In genomic region chr12:89947437-89948265, GRCh38 we compare ENCODE assay signal across 8 cellular contexts.
DNase-seq lines count a peak whose midpoint lies in the region; ATAC-seq, FAIRE-seq and TF ChIP-seq lines count a peak whose summit lies in the region.

No MANE protein-coding gene starts in this region.

- H3K4me3 Mint-ChIP-seq in naive B cell = peak overlapping the region in 4 of 8 donors; percentile 6 to 81 (median 34)

- DNase-seq in AG10803 (ENCODE audit: low read depth) (peak; percentile 88), LHCN-M2 (ENCODE audit: low read depth) (peak; percentile 94), naive B cell (no peak), GM19238 (ENCODE audit: insufficient read length, low spot score) (no peak), head of caudate nucleus (no peak), Karpas-422 (no peak)
- no peak for DNase-seq in stimulated activated CD8-positive, alpha-beta memory T cell treated with anti-CD3 and anti-CD28 coated beads, Interleukin-4, amount 100 ng/mL, for 48 hours

- no peaks in the 10 kb centered on the region for H3K36me3 Mint-ChIP-seq in naive B cell

- ATAC-seq in naive B cell (ENCODE audit: low read depth in 2 of 2) = no peak

- peaks cover 0 to 1% (median 0%) of the 10 kb centered on the region in 7 donors for H3K9me3 Mint-ChIP-seq in naive B cell

- no peak overlapping the region for H3K4me2 ChIP-seq in Karpas-422 (ENCODE audit: low read depth, low read length, poor library complexity, severe bottlenecking)

- no peaks in the 10 kb centered on the region for H3K27me3 ChIP-seq in Karpas-422 (ENCODE audit: low read length)

- no peaks in the 10 kb centered on the region for H4K20me1 ChIP-seq in Karpas-422 (ENCODE audit: insufficient read depth, low read depth, low read length)

- H3K9me2 ChIP-seq in Karpas-422 (replicated peaks; ENCODE audit: insufficient read depth, low read length) = no peaks in the 10 kb centered on the region

- no peaks in the 10 kb centered on the region for H3K27me3 Mint-ChIP-seq in naive B cell

- peak overlapping the region; percentile 49 for H3K4me3 ChIP-seq in AG10803 (ENCODE audit: low read length)
- no peak overlapping the region for H3K4me3 ChIP-seq in Karpas-422 (ENCODE audit: low read length)

- H3K79me2 ChIP-seq in Karpas-422 (ENCODE audit: low read length) = no peaks in the 10 kb centered on the region

- no peak overlapping the region for H3K9ac ChIP-seq in Karpas-422 (ENCODE audit: low read length)

- no peaks in the 10 kb centered on the region for H3K4me1 ChIP-seq in Karpas-422 (ENCODE audit: low read length)

- TF ChIP-seq CTCF in AG10803 (conservative IDR thresholded peaks at IDR 0.05; ENCODE audit: low read length) = no peak

- no peaks in the 10 kb centered on the region for H3K36me3 ChIP-seq in Karpas-422 (ENCODE audit: insufficient read depth, low read length)

- intact Hi-C loops in head of caudate nucleus (cut with DNase I) = no loop called here

- FAIRE-seq in colon (lab: Jason Lieb, UNC) = peak; percentile 18

- no peak overlapping the region for H3K27ac ChIP-seq in Karpas-422 (ENCODE audit: low read length)

- peaks cover 38 to 70% (median 69%) of the 10 kb centered on the region in 3 donors for H3K4me1 Mint-ChIP-seq in naive B cell

- no peaks in the 10 kb centered on the region for H3K9me3 ChIP-seq in Karpas-422 (ENCODE audit: low read length)

- H3K27ac Mint-ChIP-seq in naive B cell = peak overlapping the region; percentile 80 to 98 (median 90)

- H2AFZ ChIP-seq in Karpas-422 (ENCODE audit: low read length) = no peak overlapping the region

Comparison
In these comparisons a context has a peak if more than half of its experiments do, and no peak if none do; other contexts are left out.
1. DNase-seq: peak in AG10803 (single experiment) and LHCN-M2 (single experiment); none in naive B cell (single experiment), GM19238 (single experiment), head of caudate nucleus (0 of 42), stimulated activated CD8-positive, alpha-beta memory T cell treated with anti-CD3 and anti-CD28 coated beads, Interleukin-4, amount 100 ng/mL, for 48 hours (single experiment) and Karpas-422 (single experiment).